In the genomic region with DNA sequence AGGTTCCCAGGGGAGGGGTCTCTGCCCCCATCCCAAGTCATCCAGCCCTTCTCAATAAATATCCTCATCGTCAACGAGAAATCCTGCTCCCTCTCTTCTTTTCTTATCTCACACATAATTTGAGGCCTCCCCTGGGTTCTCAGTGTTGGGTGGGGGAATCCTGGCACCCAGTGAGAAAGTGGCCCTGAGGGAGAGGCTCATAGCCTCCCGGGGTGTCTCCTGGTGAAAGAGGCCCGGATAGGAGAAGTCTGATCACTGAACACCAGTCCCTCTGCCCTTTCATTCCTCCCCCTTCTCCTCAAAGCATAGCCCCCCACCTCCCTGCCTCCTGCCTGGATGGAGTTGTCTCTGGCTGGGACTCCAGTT, we compare ENCODE assay signal across 2 cellular contexts.
A peak's percentile ranks its signal among the peaks of the same experiment; 100 is the strongest.
TF ChIP-seq lines count a peak whose summit lies in the region.

No MANE protein-coding gene starts in this region.

TF ChIP-seq in HEK293, 187 proteins besides CTCF, POLR2A, EP300 and RAD21:
- TF ChIP-seq, protein P1, sequence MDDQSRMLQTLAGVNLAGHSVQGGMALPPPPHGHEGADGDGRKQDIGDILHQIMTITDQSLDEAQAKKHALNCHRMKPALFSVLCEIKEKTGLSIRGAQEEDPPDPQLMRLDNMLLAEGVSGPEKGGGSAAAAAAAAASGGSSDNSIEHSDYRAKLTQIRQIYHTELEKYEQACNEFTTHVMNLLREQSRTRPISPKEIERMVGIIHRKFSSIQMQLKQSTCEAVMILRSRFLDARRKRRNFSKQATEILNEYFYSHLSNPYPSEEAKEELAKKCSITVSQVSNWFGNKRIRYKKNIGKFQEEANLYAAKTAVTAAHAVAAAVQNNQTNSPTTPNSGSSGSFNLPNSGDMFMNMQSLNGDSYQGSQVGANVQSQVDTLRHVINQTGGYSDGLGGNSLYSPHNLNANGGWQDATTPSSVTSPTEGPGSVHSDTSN (CRISPR knock-in tag; IDR thresholded peaks at IDR 0.05), result no peak
- TF ChIP-seq, protein P2, sequence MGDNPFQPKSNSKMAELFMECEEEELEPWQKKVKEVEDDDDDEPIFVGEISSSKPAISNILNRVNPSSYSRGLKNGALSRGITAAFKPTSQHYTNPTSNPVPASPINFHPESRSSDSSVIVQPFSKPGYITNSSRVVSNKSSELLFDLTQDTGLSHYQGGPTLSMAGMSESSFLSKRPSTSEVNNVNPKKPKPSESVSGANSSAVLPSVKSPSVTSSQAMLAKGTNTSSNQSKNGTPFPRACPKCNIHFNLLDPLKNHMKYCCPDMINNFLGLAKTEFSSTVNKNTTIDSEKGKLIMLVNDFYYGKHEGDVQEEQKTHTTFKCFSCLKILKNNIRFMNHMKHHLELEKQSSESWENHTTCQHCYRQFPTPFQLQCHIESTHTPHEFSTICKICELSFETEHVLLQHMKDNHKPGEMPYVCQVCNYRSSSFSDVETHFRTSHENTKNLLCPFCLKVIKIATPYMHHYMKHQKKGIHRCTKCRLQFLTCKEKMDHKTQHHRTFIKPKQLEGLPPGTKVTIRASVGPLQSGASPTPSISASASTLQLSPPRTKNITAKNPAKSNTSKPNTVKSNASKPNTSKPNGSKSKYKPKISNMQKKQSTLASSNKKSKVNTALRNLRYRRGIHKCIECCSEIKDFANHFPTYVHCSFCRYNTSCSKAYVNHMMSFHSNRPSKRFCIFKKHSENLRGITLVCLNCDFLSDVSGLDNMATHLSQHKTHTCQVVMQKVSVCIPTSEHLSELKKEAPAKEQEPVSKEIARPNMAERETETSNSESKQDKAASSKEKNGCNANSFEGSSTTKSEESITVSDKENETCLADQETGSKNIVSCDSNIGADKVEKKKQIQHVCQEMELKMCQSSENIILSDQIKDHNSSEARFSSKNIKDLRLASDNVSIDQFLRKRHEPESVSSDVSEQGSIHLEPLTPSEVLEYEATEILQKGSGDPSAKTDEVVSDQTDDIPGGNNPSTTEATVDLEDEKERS (tag by site-specific recombination; IDR thresholded peaks at IDR 0.05), result no peak
- peak; percentile 70 for TF ChIP-seq GLIS1 (tag by site-specific recombination; IDR thresholded peaks at IDR 0.05)

TF ChIP-seq in K562, 482 proteins besides CTCF, POLR2A, EP300 and RAD21:
- TF ChIP-seq POU5F1 (IDR thresholded peaks at IDR 0.05; ENCODE audit: borderline replicate concordance, low read depth, low read length, partially characterized antibody) (peak; percentile 13), ZSCAN29 (IDR thresholded peaks at IDR 0.05) (no peak)
- TF ChIP-seq, protein P3, sequence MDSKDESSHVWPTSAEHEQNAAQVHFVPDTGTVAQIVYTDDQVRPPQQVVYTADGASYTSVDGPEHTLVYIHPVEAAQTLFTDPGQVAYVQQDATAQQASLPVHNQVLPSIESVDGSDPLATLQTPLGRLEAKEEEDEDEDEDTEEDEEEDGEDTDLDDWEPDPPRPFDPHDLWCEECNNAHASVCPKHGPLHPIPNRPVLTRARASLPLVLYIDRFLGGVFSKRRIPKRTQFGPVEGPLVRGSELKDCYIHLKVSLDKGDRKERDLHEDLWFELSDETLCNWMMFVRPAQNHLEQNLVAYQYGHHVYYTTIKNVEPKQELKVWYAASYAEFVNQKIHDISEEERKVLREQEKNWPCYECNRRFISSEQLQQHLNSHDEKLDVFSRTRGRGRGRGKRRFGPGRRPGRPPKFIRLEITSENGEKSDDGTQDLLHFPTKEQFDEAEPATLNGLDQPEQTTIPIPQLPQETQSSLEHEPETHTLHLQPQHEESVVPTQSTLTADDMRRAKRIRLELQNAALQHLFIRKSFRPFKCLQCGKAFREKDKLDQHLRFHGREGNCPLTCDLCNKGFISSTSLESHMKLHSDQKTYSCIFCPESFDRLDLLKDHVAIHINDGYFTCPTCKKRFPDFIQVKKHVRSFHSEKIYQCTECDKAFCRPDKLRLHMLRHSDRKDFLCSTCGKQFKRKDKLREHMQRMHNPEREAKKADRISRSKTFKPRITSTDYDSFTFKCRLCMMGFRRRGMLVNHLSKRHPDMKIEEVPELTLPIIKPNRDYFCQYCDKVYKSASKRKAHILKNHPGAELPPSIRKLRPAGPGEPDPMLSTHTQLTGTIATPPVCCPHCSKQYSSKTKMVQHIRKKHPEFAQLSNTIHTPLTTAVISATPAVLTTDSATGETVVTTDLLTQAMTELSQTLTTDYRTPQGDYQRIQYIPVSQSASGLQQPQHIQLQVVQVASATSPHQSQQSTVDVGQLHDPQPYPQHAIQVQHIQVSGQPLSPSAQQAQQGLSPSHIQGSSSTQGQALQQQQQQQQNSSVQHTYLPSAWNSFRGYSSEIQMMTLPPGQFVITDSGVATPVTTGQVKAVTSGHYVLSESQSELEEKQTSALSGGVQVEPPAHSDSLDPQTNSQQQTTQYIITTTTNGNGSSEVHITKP (IDR thresholded peaks at IDR 0.05; ENCODE audit: partially characterized antibody), result peak; percentile 74
